Comparison of ENCODE assay signal across 19 cellular contexts in genomic region chr2:98482362-98482761, GRCh38. TPM values are rescaled to one million over a fixed set of nuclear protein-coding genes. Genes with fewer than 3 reads are reported as not detected.
DNase-seq lines count a peak whose midpoint lies in the region; ATAC-seq lines count a peak whose summit lies in the region.
"Had no signal": no experiment of that assay in that cellular context is flagged by ENCODE, and none has a peak within 500 bp of the region (broad histone marks: within the 10 kb centered on the region; RNA-seq: fewer than 3 reads in every experiment).

No MANE protein-coding gene starts in this region.

- POLR2A ChIA-PET in T-cell (lab: Charles Lee): interaction anchor here in 1 of 2 donors (1.0 kb wide), 1 partner anchor 17 kb away, joined by 3 read pairs; no protein-coding TSS in a partner anchor

- H3K27ac Mint-ChIP-seq in CD4-positive, CD25-positive, alpha-beta regulatory T cell: peak overlapping the region in 2 of 3 donors; percentile 80 to 89
- H3K27ac Mint-ChIP-seq in T-cell: peak overlapping the region; percentile 80 to 91
- H3K27ac Mint-ChIP-seq: B cell, WTC11 had no signal

- no peaks in the 10 kb centered on the region for H3K27me3 Mint-ChIP-seq in CD4-positive, CD25-positive, alpha-beta regulatory T cell
- H3K27me3 Mint-ChIP-seq in T-cell: no peaks in the 10 kb centered on the region
- H3K27me3 Mint-ChIP-seq: B cell had no signal

- H3K27ac ChIP-seq in CD4-positive, CD25-positive, alpha-beta regulatory T cell (ENCODE audit: insufficient read depth, low read length, poor library complexity, severe bottlenecking): no peak overlapping the region
- peak overlapping the region; percentile 44 for H3K27ac ChIP-seq in epithelial cell of prostate
- H3K27ac ChIP-seq: 22Rv1, parathyroid adenoma had no signal

- H3K9me3 Mint-ChIP-seq in CD4-positive, CD25-positive, alpha-beta regulatory T cell: no peaks in the 10 kb centered on the region
- no peaks in the 10 kb centered on the region for H3K9me3 Mint-ChIP-seq in T-cell
- H3K9me3 Mint-ChIP-seq: WTC11 had no signal

- H3K36me3 Mint-ChIP-seq in CD4-positive, CD25-positive, alpha-beta regulatory T cell: no peaks in the 10 kb centered on the region
- H3K36me3 Mint-ChIP-seq in T-cell: peaks cover 5% of the 10 kb centered on the region
- H3K36me3 Mint-ChIP-seq: WTC11 had no signal

- H3K9me3 ChIP-seq in CD4-positive, CD25-positive, alpha-beta regulatory T cell (ENCODE audit: control insufficient read depth in 2 of 2, low read length in 2 of 2): no peaks in the 10 kb centered on the region

- no peak for ATAC-seq in CD4-positive, CD25-positive, alpha-beta regulatory T cell (ENCODE audit: low read depth in 2 of 2)
- no peak for ATAC-seq in T-cell (replicated peaks in 1 of 4)
- no peak for ATAC-seq in GM18870 (IDR thresholded peaks at IDR 0.05; ENCODE audit: unreplicated experiment)
- ATAC-seq: WTC11 had no signal

- peaks cover 97% of the 10 kb centered on the region for H3K4me1 ChIP-seq in CD4-positive, CD25-positive, alpha-beta regulatory T cell (ENCODE audit: control insufficient read depth, insufficient read depth, low read length, poor library complexity, severe bottlenecking)

- peak overlapping the region; percentile 67 for H3K4me3 ChIP-seq in CD4-positive, CD25-positive, alpha-beta regulatory T cell (ENCODE audit: low read depth, low read length)

- CTCF ChIA-PET in T-cell (lab: Charles Lee): interaction anchor here in 1 of 2 donors (0.5 kb wide), 1 partner anchor 690 kb away, joined by 4 read pairs; no protein-coding TSS in a partner anchor

- H3K36me3 ChIP-seq in CD4-positive, CD25-positive, alpha-beta regulatory T cell (ENCODE audit: control insufficient read depth, insufficient read depth, low read length): no peaks in the 10 kb centered on the region

- peak; percentile 13 for DNase-seq in NCI-H2171 treated with DMSO at 0.1 percent for 48 hours (lab: John Stamatoyannopoulos, UW)
- no peak for DNase-seq in NCI-H2171 (lab: John Stamatoyannopoulos, UW)
- no peak for DNase-seq in CD4-positive, CD25-positive, alpha-beta regulatory T cell
- DNase-seq in T-cell: no peak
- no peak for DNase-seq in epithelial cell of prostate (ENCODE audit: low read depth, low spot score)
- no peak for DNase-seq in NCI-H510A treated with DMSO at 0.1 percent for 48 hours (lab: John Stamatoyannopoulos, UW)
- no peak for DNase-seq in amygdala (lab: John Stamatoyannopoulos, UW)
- DNase-seq: foreskin fibroblast; Kasumi-1; kidney; NCI-H1092 treated with DMSO at 0.1 percent for 48 hours; NCI-H2081 treated with DMSO at 0.1 percent for 48 hours; NCI-H526; stimulated activated CD4-positive, alpha-beta T cell treated with anti-CD3 and anti-CD28 coated beads, Interleukin-2, amount 100 ng/mL, for 24 hours had no signal

- no peaks in the 10 kb centered on the region for H3K27me3 ChIP-seq in CD4-positive, CD25-positive, alpha-beta regulatory T cell (ENCODE audit: control insufficient read depth, insufficient read depth, low read length)

- peaks cover 25 to 99% (median 83%) of the 10 kb centered on the region in 4 donors for H3K4me1 Mint-ChIP-seq in CD4-positive, CD25-positive, alpha-beta regulatory T cell
- H3K4me1 Mint-ChIP-seq in T-cell: peaks cover 99 to 100% (median 99%) of the 10 kb centered on the region in 3 donors

- peak overlapping the region in 3 of 4 donors; percentile 35 to 79 (median 46) for H3K4me3 Mint-ChIP-seq in CD4-positive, CD25-positive, alpha-beta regulatory T cell
- H3K4me3 Mint-ChIP-seq in T-cell: peak overlapping the region in 1 of 3 donors; percentile 73
- H3K4me3 Mint-ChIP-seq: B cell, WTC11 had no signal

RNA-seq across cellular contexts. Expression of gene INPP4A, which starts 37.7 kb away (rescaled TPM):
- 106 TPM for total RNA-seq in CD4-positive, CD25-positive, alpha-beta regulatory T cell
- 10 to 100 TPM; 27.9 to 36.3 (median 30.7) TPM for polyA plus RNA-seq in CD4-positive, CD25-positive, alpha-beta regulatory T cell
- total RNA-seq in T-cell: 100 to 1,000 TPM; 126 to 153 (median 136) TPM
